In genomic region chr6:13683038-13683437, GRCh38 we compare ENCODE assay signal across 23 cellular contexts. TPM values are rescaled to one million over a fixed set of nuclear protein-coding genes. Genes with fewer than 3 reads are reported as not detected.
DNase-seq lines count a peak whose midpoint lies in the region; ATAC-seq and TF ChIP-seq lines count a peak whose summit lies in the region.
"Had no signal": no experiment of that assay in that cellular context is flagged by ENCODE, and none has a peak within 500 bp of the region (broad histone marks: within the 10 kb centered on the region; RNA-seq: fewer than 3 reads in every experiment).

No MANE protein-coding gene starts in this region.

- POLR2A ChIA-PET in CD8-positive, alpha-beta T cell (lab: Charles Lee) = no interaction called here
- POLR2A ChIA-PET in activated CD8-positive, alpha-beta T cell treated with anti-CD3 and anti-CD28 coated beads, Interleukin-2, amount 10 ng/mL, durations not matched to agents 7 days and 5 days (lab: Charles Lee) = no interaction called here

- CTCF ChIA-PET in activated CD8-positive, alpha-beta memory T cell treated with anti-CD3 and anti-CD28 coated beads, Interleukin-2, amount 10 ng/mL, durations not matched to agents 7 days and 5 days (lab: Charles Lee) = no interaction called here
- CTCF ChIA-PET in CD8-positive, alpha-beta T cell (lab: Charles Lee) = no interaction called here
- CTCF ChIA-PET in activated CD8-positive, alpha-beta T cell treated with anti-CD3 and anti-CD28 coated beads, Interleukin-2, amount 10 ng/mL, durations not matched to agents 7 days and 5 days (lab: Charles Lee) = no interaction called here

- H3K4me3 Mint-ChIP-seq in activated CD8-positive, alpha-beta memory T cell treated with anti-CD3 and anti-CD28 coated beads, Interleukin-2, amount 10 ng/mL, durations not matched to agents 7 days and 5 days = no peak overlapping the region
- no peak overlapping the region for H3K4me3 Mint-ChIP-seq in CD8-positive, alpha-beta T cell
- no peak overlapping the region for H3K4me3 Mint-ChIP-seq in activated CD8-positive, alpha-beta T cell treated with anti-CD3 and anti-CD28 coated beads, Interleukin-2, amount 10 ng/mL, durations not matched to agents 7 days and 5 days
- H3K4me3 Mint-ChIP-seq in memory B cell = no peak overlapping the region
- H3K4me3 Mint-ChIP-seq: GM23338 had no signal

- H3K4me3 ChIP-seq in CD8-positive, alpha-beta T cell (ENCODE audit: low read depth, low read length) = no peak overlapping the region
- H3K4me3 ChIP-seq: A549, GM23338, psoas muscle, upper lobe of left lung had no signal

- H3K27ac Mint-ChIP-seq in activated CD8-positive, alpha-beta memory T cell treated with anti-CD3 and anti-CD28 coated beads, Interleukin-2, amount 10 ng/mL, durations not matched to agents 7 days and 5 days = peak overlapping the region; percentile 37
- peak overlapping the region; percentile 68 for H3K27ac Mint-ChIP-seq in CD8-positive, alpha-beta T cell
- peak overlapping the region; percentile 65 for H3K27ac Mint-ChIP-seq in activated CD8-positive, alpha-beta T cell treated with anti-CD3 and anti-CD28 coated beads, Interleukin-2, amount 10 ng/mL, durations not matched to agents 7 days and 5 days
- peak overlapping the region; percentile 12 for H3K27ac Mint-ChIP-seq in memory B cell
- H3K27ac Mint-ChIP-seq: GM23338 had no signal

- H3K4me1 Mint-ChIP-seq in activated CD8-positive, alpha-beta memory T cell treated with anti-CD3 and anti-CD28 coated beads, Interleukin-2, amount 10 ng/mL, durations not matched to agents 7 days and 5 days = peaks cover 40% of the 10 kb centered on the region
- H3K4me1 Mint-ChIP-seq in CD8-positive, alpha-beta T cell (ENCODE audit: low read depth) = peaks cover 71% of the 10 kb centered on the region
- H3K4me1 Mint-ChIP-seq in activated CD8-positive, alpha-beta T cell treated with anti-CD3 and anti-CD28 coated beads, Interleukin-2, amount 10 ng/mL, durations not matched to agents 7 days and 5 days (ENCODE audit: low read depth) = peaks cover 55% of the 10 kb centered on the region
- H3K4me1 Mint-ChIP-seq in memory B cell = peaks cover 43% of the 10 kb centered on the region

- peaks cover 51% of the 10 kb centered on the region for H3K4me1 ChIP-seq in CD8-positive, alpha-beta T cell (ENCODE audit: insufficient read depth, low read length)
- H3K4me1 ChIP-seq: A549 had no signal

- H3K36me3 Mint-ChIP-seq in activated CD8-positive, alpha-beta memory T cell treated with anti-CD3 and anti-CD28 coated beads, Interleukin-2, amount 10 ng/mL, durations not matched to agents 7 days and 5 days = peaks cover 43% of the 10 kb centered on the region
- peaks cover 6% of the 10 kb centered on the region for H3K36me3 Mint-ChIP-seq in CD8-positive, alpha-beta T cell
- H3K36me3 Mint-ChIP-seq in activated CD8-positive, alpha-beta T cell treated with anti-CD3 and anti-CD28 coated beads, Interleukin-2, amount 10 ng/mL, durations not matched to agents 7 days and 5 days (ENCODE audit: low read depth) = peaks cover 53% of the 10 kb centered on the region
- H3K36me3 Mint-ChIP-seq in memory B cell = peaks cover 27% of the 10 kb centered on the region

- H3K9me3 Mint-ChIP-seq in activated CD8-positive, alpha-beta memory T cell treated with anti-CD3 and anti-CD28 coated beads, Interleukin-2, amount 10 ng/mL, durations not matched to agents 7 days and 5 days (ENCODE audit: low read depth) = no peaks in the 10 kb centered on the region
- no peaks in the 10 kb centered on the region for H3K9me3 Mint-ChIP-seq in CD8-positive, alpha-beta T cell
- H3K9me3 Mint-ChIP-seq in activated CD8-positive, alpha-beta T cell treated with anti-CD3 and anti-CD28 coated beads, Interleukin-2, amount 10 ng/mL, durations not matched to agents 7 days and 5 days (ENCODE audit: insufficient read depth) = peaks cover 7% of the 10 kb centered on the region
- H3K9me3 Mint-ChIP-seq in memory B cell = peaks cover 4% of the 10 kb centered on the region

- H3K27ac ChIP-seq in CD8-positive, alpha-beta T cell (ENCODE audit: low read depth, low read length) = no peak overlapping the region
- H3K27ac ChIP-seq: A549, neutrophil, psoas muscle, upper lobe of left lung had no signal

- no peaks in the 10 kb centered on the region for H3K9me3 ChIP-seq in CD8-positive, alpha-beta T cell (ENCODE audit: low read length)
- H3K9me3 ChIP-seq: neutrophil, psoas muscle, upper lobe of left lung had no signal

- no peaks in the 10 kb centered on the region for H3K36me3 ChIP-seq in CD8-positive, alpha-beta T cell (ENCODE audit: insufficient read depth, low read length)
- H3K36me3 ChIP-seq: neutrophil, upper lobe of left lung had no signal

- H3K27me3 ChIP-seq in CD8-positive, alpha-beta T cell (ENCODE audit: insufficient read depth, low read length) = no peaks in the 10 kb centered on the region
- H3K27me3 ChIP-seq: neutrophil, upper lobe of left lung had no signal

- TF ChIP-seq CTCF in CD8-positive, alpha-beta T cell (IDR thresholded peaks at IDR 0.05) = no peak

- no peak for DNase-seq in activated CD8-positive, alpha-beta memory T cell treated with anti-CD3 and anti-CD28 coated beads, Interleukin-2, amount 10 ng/mL, durations not matched to agents 7 days and 5 days
- DNase-seq in activated CD8-positive, alpha-beta memory T cell treated with anti-CD3 and anti-CD28 coated beads for 24 hours = no peak
- DNase-seq in CD8-positive, alpha-beta T cell = no peak
- DNase-seq in activated CD8-positive, alpha-beta T cell treated with anti-CD3 and anti-CD28 coated beads, Interleukin-2, amount 10 ng/mL, durations not matched to agents 7 days and 5 days = no peak
- DNase-seq in memory B cell (ENCODE audit: low spot score in 2 of 2) = no peak
- DNase-seq in NAMALWA (ENCODE audit: low spot score) = no peak
- no peak for DNase-seq in NOMO-1 treated with DMSO at 0.1 percent for 48 hours (lab: John Stamatoyannopoulos, UW; ENCODE audit: unreplicated experiment)
- DNase-seq: activated CD8-positive, alpha-beta memory T cell treated with anti-CD3 and anti-CD28 coated beads, Interleukin-2, amount 50 U/mL, for 4 hours; Caco-2; cerebellar nuclear complex; DND-41; kidney glomerular epithelial cell; NCI-H1105 treated with DMSO at 0.1 percent for 48 hours; NCI-H2029 treated with DMSO at 0.1 percent for 48 hours; NCI-H345; NCI-H82; psoas muscle; stimulated activated CD8-positive, alpha-beta memory T cell treated with anti-CD3 and anti-CD28 coated beads, Interleukin-4, amount 100 ng/mL, for 48 hours; upper lobe of left lung had no signal

- no peaks in the 10 kb centered on the region for H3K27me3 Mint-ChIP-seq in activated CD8-positive, alpha-beta memory T cell treated with anti-CD3 and anti-CD28 coated beads, Interleukin-2, amount 10 ng/mL, durations not matched to agents 7 days and 5 days
- H3K27me3 Mint-ChIP-seq in CD8-positive, alpha-beta T cell (ENCODE audit: low read depth) = no peaks in the 10 kb centered on the region
- no peaks in the 10 kb centered on the region for H3K27me3 Mint-ChIP-seq in activated CD8-positive, alpha-beta T cell treated with anti-CD3 and anti-CD28 coated beads, Interleukin-2, amount 10 ng/mL, durations not matched to agents 7 days and 5 days (ENCODE audit: low read depth)
- H3K27me3 Mint-ChIP-seq in memory B cell = no peaks in the 10 kb centered on the region

- intact Hi-C loops in CD8-positive, alpha-beta T cell (cut with DNase I, micrococcal nuclease) = no loop called here

- no peak for ATAC-seq in activated CD8-positive, alpha-beta memory T cell treated with anti-CD3 and anti-CD28 coated beads, Interleukin-2, amount 10 ng/mL, durations not matched to agents 7 days and 5 days
- no peak for ATAC-seq in CD8-positive, alpha-beta T cell
- no peak for ATAC-seq in activated CD8-positive, alpha-beta T cell treated with anti-CD3 and anti-CD28 coated beads, Interleukin-2, amount 10 ng/mL, durations not matched to agents 7 days and 5 days
- no peak for ATAC-seq in memory B cell (ENCODE audit: low read depth)
- ATAC-seq in HG03565 (IDR thresholded peaks at IDR 0.05; ENCODE audit: unreplicated experiment) = no peak
- ATAC-seq: A549, GM23338, psoas muscle had no signal

RNA-seq across cellular contexts. Expression of gene RANBP9, which starts 28.6 kb away (rescaled TPM):
- 10 to 100 TPM; 57.2 to 74.3 TPM for total RNA-seq in activated CD8-positive, alpha-beta memory T cell treated with anti-CD3 and anti-CD28 coated beads, Interleukin-2, amount 10 ng/mL, durations not matched to agents 7 days and 5 days
- total RNA-seq in CD8-positive, alpha-beta T cell = 10 to 100 TPM; 79.1 to 81.9 TPM
- 10 to 100 TPM; 50.0 to 53.4 TPM for total RNA-seq in activated CD8-positive, alpha-beta T cell treated with anti-CD3 and anti-CD28 coated beads, Interleukin-2, amount 10 ng/mL, durations not matched to agents 7 days and 5 days

Comparison
In these comparisons a context has a peak if more than half of its experiments do, and no peak if none do; other contexts are left out.
1. H3K27ac Mint-ChIP-seq: peak in every context shown above with its lines; median percentile 68 in CD8-positive, alpha-beta T cell; 65 in activated CD8-positive, alpha-beta T cell treated with anti-CD3 and anti-CD28 coated beads, Interleukin-2, amount 10 ng/mL, durations not matched to agents 7 days and 5 days; 37 in activated CD8-positive, alpha-beta memory T cell treated with anti-CD3 and anti-CD28 coated beads, Interleukin-2, amount 10 ng/mL, durations not matched to agents 7 days and 5 days; 12 in memory B cell.